10 cellular contexts compared by ENCODE assay signal in the genomic region with DNA sequence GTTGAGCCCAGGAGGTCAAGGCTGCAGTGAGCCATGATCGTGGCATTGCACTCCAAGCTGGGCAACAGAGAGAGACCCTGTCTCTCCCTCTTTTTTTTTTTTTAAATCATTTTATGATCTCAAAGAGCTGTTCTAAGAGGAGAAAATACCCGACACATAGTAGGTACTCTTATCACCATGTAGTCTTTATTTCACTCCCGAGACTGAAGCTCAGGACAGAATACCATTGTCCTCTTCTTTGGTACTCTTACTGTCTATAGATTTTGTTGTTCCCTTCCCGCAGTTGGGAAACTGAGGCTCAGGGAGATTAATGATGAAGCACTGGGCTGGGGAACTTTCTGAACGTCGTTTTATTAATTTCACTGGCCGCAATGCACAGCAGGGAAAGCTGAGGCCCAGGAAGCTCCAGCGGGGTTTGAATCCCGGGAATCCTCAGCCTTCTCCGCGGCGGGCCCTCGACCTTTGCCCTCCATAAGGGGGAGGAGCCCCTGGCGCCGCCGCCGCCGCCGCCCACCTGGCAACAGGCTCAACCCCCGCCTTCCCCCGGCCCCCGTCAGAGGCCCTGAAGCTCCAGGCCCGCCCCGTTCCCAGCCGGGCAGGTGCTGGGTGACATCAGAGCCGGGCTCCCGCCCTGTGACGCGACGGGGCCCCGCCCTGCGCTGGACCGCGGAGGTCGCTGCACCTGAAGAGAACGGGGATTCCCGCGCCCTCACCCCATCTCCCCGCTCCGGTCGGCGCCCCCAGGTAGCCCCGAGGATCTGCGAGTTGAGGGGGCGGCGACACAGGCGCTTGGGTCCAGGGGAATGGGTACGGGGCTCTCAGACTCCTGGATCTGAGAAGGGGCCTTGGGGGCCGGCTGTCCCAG. TPM values are rescaled to one million over a fixed set of nuclear protein-coding genes. Genes with fewer than 3 reads are reported as not detected.
DNase-seq lines count a peak whose midpoint lies in the region; ATAC-seq and TF ChIP-seq lines count a peak whose summit lies in the region.
"Had no signal": no experiment of that assay in that cellular context is flagged by ENCODE, and none has a peak within 500 bp of the region (broad histone marks: within the 10 kb centered on the region; RNA-seq: fewer than 3 reads in every experiment).

No MANE protein-coding gene starts in this region.

- peaks cover 4% of the 10 kb centered on the region for H3K27me3 Mint-ChIP-seq in GM23338 (ENCODE audit: insufficient read depth, low read depth, poor library complexity)

- H3K4me1 ChIP-seq in GM23338 (ENCODE audit: insufficient read depth) = 0 out of 2 replicates have a peak, but pooled peaks cover 4% of the 10 kb centered on the region
- H3K4me1 ChIP-seq: adrenal gland had no signal

- no peaks in the 10 kb centered on the region for H3K9me2 ChIP-seq in GM23338 (ENCODE audit: insufficient read depth)

- no peak for TF ChIP-seq CTCF in GM23338 (conservative IDR thresholded peaks at IDR 0.05; ENCODE audit: low read depth in 2 of 2)

- peak overlapping the region; percentile 98 for H2AFZ ChIP-seq in GM23338

- H3K4me1 Mint-ChIP-seq in GM23338 = no peaks in the 10 kb centered on the region

- H3F3A ChIP-seq in GM23338 (replicated peaks; ENCODE audit: low read depth) = peaks cover 11% of the 10 kb centered on the region; the same call in 1 of the 2 replicates

- H3K36me3 Mint-ChIP-seq in GM23338 (ENCODE audit: low read depth) = peaks cover 41% of the 10 kb centered on the region

- H3K4me2 ChIP-seq in GM23338 = peak overlapping the region; percentile 97

- CTCF ChIA-PET in HEK293T (lab: Yijun Ruan, JAX) = no interaction called here

- intact Hi-C loops in Right ventricle myocardium superior (cut with DNase I) = no loop called here
- intact Hi-C loops in posterior cingulate gyrus (cut with DNase I) = loop anchor here (5.0 kb wide), 1 partner anchor 122 kb away; the partner anchor contains the start of gene KCNC3

- 0 out of 2 replicates have a peak, but pooled peaks cover 9% of the 10 kb centered on the region for H4K20me1 ChIP-seq in GM23338 (replicated peaks; ENCODE audit: insufficient read depth)

- POLR2A ChIA-PET in HEK293T (lab: Yijun Ruan, JAX) = no interaction called here

- DNase-seq in GM23338 (ENCODE audit: low spot score) (peak; percentile 96), NCI-H510A (lab: John Stamatoyannopoulos, UW) (peak; percentile 93), Right ventricle myocardium superior (peak; percentile 78), posterior cingulate gyrus (peak in 8 of 10 donors; percentile 20 to 91 (median 38)), HEK293T (ENCODE audit: extremely low spot score) (no peak), NCI-H1092 treated with DMSO at 0.1 percent for 48 hours (lab: John Stamatoyannopoulos, UW) (no peak), foreskin melanocyte (no peak)

- no peak for ATAC-seq in GM23338
- peak; percentile 76 for ATAC-seq in Right ventricle myocardium superior (ENCODE audit: poor library complexity)
- ATAC-seq in GM21526 (IDR thresholded peaks at IDR 0.05; ENCODE audit: low FRiP score, unreplicated experiment) = no peak

- H3K4me3 ChIP-seq in GM23338 = peak overlapping the region; percentile 86
- H3K4me3 ChIP-seq: adrenal gland had no signal

- no peaks in the 10 kb centered on the region for H3K36me3 ChIP-seq in GM23338 (ENCODE audit: insufficient read depth)
- H3K36me3 ChIP-seq: adrenal gland had no signal

- H3K27me3 ChIP-seq in GM23338 (ENCODE audit: insufficient read depth) = peaks cover 15% of the 10 kb centered on the region

- H3K27ac ChIP-seq in GM23338 (ENCODE audit: low read depth) = no peak overlapping the region
- H3K27ac ChIP-seq: adrenal gland had no signal

- no peak overlapping the region for H3K27ac Mint-ChIP-seq in GM23338

- peaks cover 86% of the 10 kb centered on the region for H3K9me3 Mint-ChIP-seq in GM23338

- no peak overlapping the region for H3K4me3 Mint-ChIP-seq in GM23338

- H3K79me2 ChIP-seq in GM23338 (replicated peaks; ENCODE audit: insufficient read depth) = no peaks in the 10 kb centered on the region

TF ChIP-seq in GM23338, 12 proteins besides CTCF, POLR2A, EP300 and RAD21 (continues in another document):
- TF ChIP-seq POLR2AphosphoS5 (IDR thresholded peaks at IDR 0.05; ENCODE audit: low read depth) = peak; percentile 61

TF ChIP-seq in HEK293T, 16 proteins besides CTCF, POLR2A, EP300 and RAD21:
- no peak for TF ChIP-seq CTBP1 (IDR thresholded peaks at IDR 0.05; ENCODE audit: borderline replicate concordance)
- TF ChIP-seq SUZ12 (IDR thresholded peaks at IDR 0.05) = no peak
- no peak for TF ChIP-seq ARNT (IDR thresholded peaks at IDR 0.05)
- no peak for TF ChIP-seq FOXM1 (IDR thresholded peaks at IDR 0.05; ENCODE audit: borderline replicate concordance)
- TF ChIP-seq SP1 (IDR thresholded peaks at IDR 0.05) = no peak
- no peak for TF ChIP-seq NFRKB (IDR thresholded peaks at IDR 0.05)
- no peak for TF ChIP-seq LEF1 (IDR thresholded peaks at IDR 0.05; ENCODE audit: borderline replicate concordance)
- TF ChIP-seq, protein P1, sequence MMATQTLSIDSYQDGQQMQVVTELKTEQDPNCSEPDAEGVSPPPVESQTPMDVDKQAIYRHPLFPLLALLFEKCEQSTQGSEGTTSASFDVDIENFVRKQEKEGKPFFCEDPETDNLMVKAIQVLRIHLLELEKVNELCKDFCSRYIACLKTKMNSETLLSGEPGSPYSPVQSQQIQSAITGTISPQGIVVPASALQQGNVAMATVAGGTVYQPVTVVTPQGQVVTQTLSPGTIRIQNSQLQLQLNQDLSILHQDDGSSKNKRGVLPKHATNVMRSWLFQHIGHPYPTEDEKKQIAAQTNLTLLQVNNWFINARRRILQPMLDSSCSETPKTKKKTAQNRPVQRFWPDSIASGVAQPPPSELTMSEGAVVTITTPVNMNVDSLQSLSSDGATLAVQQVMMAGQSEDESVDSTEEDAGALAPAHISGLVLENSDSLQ (IDR thresholded peaks at IDR 0.05) = no peak

RNA-seq across cellular contexts. Expression of gene MYH14, which starts 1.6 kb away (rescaled TPM):
- total RNA-seq in GM23338 (2014; rRNA removed; shearing (Covaris generic)) = 25.5 and 27.3 TPM in 2 replicates
- polyA plus RNA-seq in GM23338 (2016; fragmentation: Nextera tagmentation; extraction: Ambion mirVana) = 27.5 and 29.1 TPM in 2 replicates
- 121 TPM for total RNA-seq in Right ventricle myocardium superior
- total RNA-seq: myocyte had no signal

RNA-seq across cellular contexts. Expression of gene IZUMO2, which starts 42.0 kb away (rescaled TPM):
- 3.1 TPM in 1 of 2 replicates, not detected in the other for total RNA-seq in GM23338 (2014; rRNA removed; shearing (Covaris generic))
- 5.0 and 6.2 TPM in 2 replicates for polyA plus RNA-seq in GM23338 (2016; fragmentation: Nextera tagmentation; extraction: Ambion mirVana)
- total RNA-seq in Right ventricle myocardium superior = not detected
- total RNA-seq: adrenal gland, myocyte had no signal
- polyA plus RNA-seq: adrenal gland had no signal

Comparison
In these comparisons a context has a peak if more than half of its experiments do, and no peak if none do; other contexts are left out.
1. DNase-seq: peak in GM23338 (single experiment), NCI-H510A (single experiment), Right ventricle myocardium superior (single experiment) and posterior cingulate gyrus (8 of 10); none in HEK293T (single experiment), NCI-H1092 treated with DMSO at 0.1 percent for 48 hours (single experiment) and foreskin melanocyte (single experiment).